ENCODE assay signal across 10 cellular contexts in the genomic region with DNA sequence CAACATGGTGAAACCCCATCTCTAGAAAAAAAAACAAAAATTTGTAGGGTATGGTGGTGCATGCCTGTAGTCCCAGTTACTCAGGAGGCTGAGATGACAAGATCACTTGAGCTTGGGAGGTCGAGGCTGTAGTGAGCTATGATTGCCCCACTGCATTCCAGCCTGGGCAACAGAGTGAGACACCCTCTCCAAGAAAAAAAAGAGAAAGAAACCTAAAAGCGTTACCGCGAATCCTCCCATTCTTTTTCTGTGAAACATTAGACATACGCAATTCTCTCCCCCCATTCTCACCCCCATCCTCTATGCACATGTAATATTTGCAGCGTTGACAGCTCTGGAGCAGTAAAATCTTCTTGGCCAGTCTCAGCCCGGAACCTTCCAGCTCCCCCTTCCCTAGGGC. TPM values are rescaled to one million over a fixed set of nuclear protein-coding genes. Genes with fewer than 3 reads are reported as not detected.
A peak's percentile ranks its signal among the peaks of the same experiment; 100 is the strongest.
DNase-seq lines count a peak whose midpoint lies in the region; ATAC-seq, FAIRE-seq and TF ChIP-seq lines count a peak whose summit lies in the region.
"Had no signal": no experiment of that assay in that cellular context is flagged by ENCODE, and none has a peak within 500 bp of the region (broad histone marks: within the 10 kb centered on the region; RNA-seq: fewer than 3 reads in every experiment).

No MANE protein-coding gene starts in this region.

- no peaks in the 10 kb centered on the region for H3K9me3 Mint-ChIP-seq in activated T-cell treated with anti-CD3 and anti-CD28 coated beads, Interleukin-2, amount 50 U/mL, for 72 hours

- H3K9me3 ChIP-seq in muscle layer of colon (ENCODE audit: low read length) (no peaks in the 10 kb centered on the region), tibial artery (no peaks in the 10 kb centered on the region)

- H3K27me3 Mint-ChIP-seq in activated T-cell treated with anti-CD3 and anti-CD28 coated beads, Interleukin-2, amount 50 U/mL, for 72 hours (ENCODE audit: low read depth) = peaks cover 59% of the 10 kb centered on the region

- peak overlapping the region; percentile 83 to 84 for H3K4me3 Mint-ChIP-seq in activated T-cell treated with anti-CD3 and anti-CD28 coated beads, Interleukin-2, amount 50 U/mL, for 72 hours

- H3K27ac ChIP-seq in muscle layer of colon (ENCODE audit: low read depth, low read length) = peak overlapping the region; percentile 76
- peak overlapping the region; percentile 42 to 61 for H3K27ac ChIP-seq in tibial artery

- H3K4me3 ChIP-seq in choroid plexus epithelial cell (ENCODE audit: low read depth, low read length) = peak overlapping the region; percentile 56
- peak overlapping the region; percentile 77 to 79 for H3K4me3 ChIP-seq in muscle layer of colon (ENCODE audit: low read depth in 1 of 2, low read length in 2 of 2)
- H3K4me3 ChIP-seq in tibial artery = peak overlapping the region; percentile 53 to 58

- H3K4me1 ChIP-seq in muscle layer of colon (ENCODE audit: insufficient read depth, low read length) (peaks cover 61% of the 10 kb centered on the region), tibial artery (peaks cover 0 to 52% (median 27%) of the 10 kb centered on the region in 4 donors)

- no peak for FAIRE-seq in RCC 7860 (lab: Jason Lieb, UNC)

- TF ChIP-seq CTCF in choroid plexus epithelial cell (conservative IDR thresholded peaks at IDR 0.05; ENCODE audit: low read depth, low read length) = no peak
- no peak for TF ChIP-seq CTCF in tibial artery (IDR thresholded peaks at IDR 0.05)

- no peak for DNase-seq in activated T-cell treated with anti-CD3 and anti-CD28 coated beads, Interleukin-2, amount 50 U/mL, for 72 hours
- no peak for DNase-seq in activated T-cell treated with anti-CD3 and anti-CD28 coated beads for 4 hours
- DNase-seq in choroid plexus epithelial cell (ENCODE audit: low read depth) = no peak
- no peak for DNase-seq in tibial artery
- DNase-seq in RCC 7860 (ENCODE audit: low spot score) = no peak
- DNase-seq: AML-193, cerebellar nuclear complex had no signal

- H3K27ac Mint-ChIP-seq in activated T-cell treated with anti-CD3 and anti-CD28 coated beads, Interleukin-2, amount 50 U/mL, for 72 hours = no peak overlapping the region

- peaks cover 0 to 7% of the 10 kb centered on the region in 2 donors for H3K27me3 ChIP-seq in muscle layer of colon (ENCODE audit: control insufficient read depth in 1 of 2, insufficient read depth in 2 of 2, low read length in 2 of 2)
- peaks cover 0 to 4% of the 10 kb centered on the region in 2 donors for H3K27me3 ChIP-seq in tibial artery

- H3K36me3 Mint-ChIP-seq in activated T-cell treated with anti-CD3 and anti-CD28 coated beads, Interleukin-2, amount 50 U/mL, for 72 hours (ENCODE audit: insufficient read depth in 2 of 2) = no peaks in the 10 kb centered on the region

- intact Hi-C loops in tibial artery (cut with DNase I; ENCODE audit: low total_unique reads) = no loop called here

- peak overlapping the region; percentile 78 for H3K9ac ChIP-seq in muscle layer of colon (ENCODE audit: low read length)

- H3K36me3 ChIP-seq in muscle layer of colon (ENCODE audit: insufficient read depth, low read length) = no peaks in the 10 kb centered on the region
- no peaks in the 10 kb centered on the region for H3K36me3 ChIP-seq in tibial artery

- no peak for ATAC-seq in activated T-cell treated with anti-CD3 and anti-CD28 coated beads, Interleukin-2, amount 50 U/mL, for 72 hours (replicated peaks in 1 of 2)
- ATAC-seq in HG02938 (IDR thresholded peaks at IDR 0.05; ENCODE audit: unreplicated experiment) (no peak), GM21526 (IDR thresholded peaks at IDR 0.05; ENCODE audit: low FRiP score, unreplicated experiment) (no peak)

- H3K4me1 Mint-ChIP-seq in activated T-cell treated with anti-CD3 and anti-CD28 coated beads, Interleukin-2, amount 50 U/mL, for 72 hours (ENCODE audit: low read depth) = peaks cover 26% of the 10 kb centered on the region

RNA-seq across cellular contexts. Expression of gene LRP4, which starts 2.1 kb away (rescaled TPM):
- total RNA-seq in activated T-cell treated with anti-CD3 and anti-CD28 coated beads, Interleukin-2, amount 50 U/mL, for 72 hours = under 1 TPM in 1 of 2 donors, not detected in 1; 0.09 TPM

RNA-seq across cellular contexts. Expression of gene CSTPP1, which starts 20.3 kb away (rescaled TPM):
- 10 to 100 TPM; 20.4 to 21.2 TPM for total RNA-seq in activated T-cell treated with anti-CD3 and anti-CD28 coated beads, Interleukin-2, amount 50 U/mL, for 72 hours
